Comparison of ENCODE assay signal across 31 cellular contexts in the genomic region with DNA sequence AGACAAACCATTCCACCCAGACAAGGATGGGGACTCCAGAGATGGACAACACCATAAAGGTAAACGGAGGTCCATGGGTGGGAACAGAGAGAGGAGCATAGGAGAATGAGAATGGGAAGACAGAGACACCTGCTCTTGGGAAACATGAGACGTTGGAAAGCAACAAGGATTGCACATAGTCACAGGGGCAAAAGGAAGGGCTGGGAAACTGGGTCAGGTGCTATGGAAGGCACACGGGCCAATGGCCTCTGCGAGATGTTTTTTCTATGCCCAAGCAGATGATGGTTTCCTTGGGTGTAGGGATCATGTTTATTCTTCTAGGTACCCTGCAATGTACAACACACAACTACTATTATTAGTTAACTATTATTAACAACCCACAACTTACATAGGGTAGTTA.
DNase-seq lines count a peak whose midpoint lies in the region; ATAC-seq and TF ChIP-seq lines count a peak whose summit lies in the region.
"Had no signal": no experiment of that assay in that cellular context is flagged by ENCODE, and none has a peak within 500 bp of the region (broad histone marks: within the 10 kb centered on the region; RNA-seq: fewer than 3 reads in every experiment).

No MANE protein-coding gene starts in this region.

- no peak overlapping the region for H3K27ac ChIP-seq in gastrocnemius medialis
- H3K27ac ChIP-seq in A673 (ENCODE audit: low read depth, low read length, poor library complexity, severe bottlenecking) = no peak overlapping the region
- H3K27ac ChIP-seq: 22Rv1, BLaER1, C4-2B had no signal

- peaks cover 19% of the 10 kb centered on the region for H3K36me3 Mint-ChIP-seq in glutamatergic neuron (ENCODE audit: unreplicated experiment)
- H3K36me3 Mint-ChIP-seq: CD14-positive monocyte; CD4-positive, alpha-beta memory T cell; CD4-positive, CD25-positive, alpha-beta regulatory T cell; CD8-positive, alpha-beta memory T cell; CD8-positive, alpha-beta T cell had no signal

- peak; percentile 24 to 78 for ATAC-seq in gastrocnemius medialis
- ATAC-seq: A549; CD8-positive, alpha-beta T cell had no signal

- no peak for DNase-seq in glutamatergic neuron
- DNase-seq in gastrocnemius medialis = no peak
- DNase-seq in activated T-cell treated with anti-CD3 and anti-CD28 coated beads for 4 hours = no peak
- DNase-seq in A673 (ENCODE audit: low spot score) = no peak
- DNase-seq: 8988T; ACHN; AML-193; BE2C; C1 segment of cervical spinal cord; Caco-2; Calu3; CD4-positive, alpha-beta memory T cell; CD4-positive, alpha-beta T cell; CD4-positive, CD25-positive, alpha-beta regulatory T cell; CD8-positive, alpha-beta memory T cell; CD8-positive, alpha-beta T cell; COR-L47; DMS 273 treated with DMSO at 0.1 percent for 48 hours; DMS153; DMS53; DMS79; DMS79 treated with DMSO at 0.1 percent for 48 hours; DND-41; EL had no signal

- H3K4me1 Mint-ChIP-seq in glutamatergic neuron (ENCODE audit: low read depth, unreplicated experiment) = no peaks in the 10 kb centered on the region
- H3K4me1 Mint-ChIP-seq: B cell; CD14-positive monocyte; CD4-positive, alpha-beta memory T cell; CD4-positive, CD25-positive, alpha-beta regulatory T cell; CD8-positive, alpha-beta memory T cell had no signal

- TF ChIP-seq POLR2A in gastrocnemius medialis (IDR thresholded peaks at IDR 0.05) = no peak

- TF ChIP-seq CTCF in glutamatergic neuron (IDR thresholded peaks at IDR 0.05; ENCODE audit: partially characterized antibody, unreplicated experiment) (no peak), gastrocnemius medialis (IDR thresholded peaks at IDR 0.05 in 4 of 5, conservative IDR thresholded peaks at IDR 0.05 in 1 of 5) (no peak), A673 (conservative IDR thresholded peaks at IDR 0.05; ENCODE audit: low read depth, low read length) (no peak)

- no peaks in the 10 kb centered on the region for H3K9me3 Mint-ChIP-seq in glutamatergic neuron (ENCODE audit: unreplicated experiment)
- H3K9me3 Mint-ChIP-seq: CD4-positive, alpha-beta T cell; CD8-positive, alpha-beta T cell had no signal

- intact Hi-C loops in gastrocnemius medialis (cut with DNase I; ENCODE audit: low total_unique reads) (no loop called here), A673 (cut with micrococcal nuclease; ENCODE audit: unreplicated experiment) (no loop called here)

- no peak overlapping the region for H3K4me3 ChIP-seq in gastrocnemius medialis
- H3K4me3 ChIP-seq in A673 (ENCODE audit: low read depth, low read length, poor library complexity, severe bottlenecking) = no peak overlapping the region
- H3K4me3 ChIP-seq: A549; BLaER1; BLaER1 treated with 17β-estradiol and CSF1 and Interleukin-3, amounts not matched to agents 10 nM and 100 nM had no signal

- no peak overlapping the region for H3K27ac Mint-ChIP-seq in glutamatergic neuron (ENCODE audit: unreplicated experiment)
- H3K27ac Mint-ChIP-seq: B cell; CD4-positive, alpha-beta T cell; CD8-positive, alpha-beta memory T cell; CD8-positive, alpha-beta T cell had no signal

- BruUV-seq in A673 (replicated peaks; lab: Mats Ljungman, UMichigan) = no TSS peak

- H3K36me3 ChIP-seq in gastrocnemius medialis (no peaks in the 10 kb centered on the region), A673 (ENCODE audit: insufficient read depth, low read length, poor library complexity, severe bottlenecking) (no peaks in the 10 kb centered on the region)
- H3K36me3 ChIP-seq: BE2C; BLaER1; BLaER1 treated with 17β-estradiol and CSF1 and Interleukin-3, amounts not matched to agents 10 nM and 100 nM had no signal

- in situ Hi-C loops in gastrocnemius medialis (cut with MboI; ENCODE audit: low sequenced_read_pairs in 4 of 4) = no loop called here

- no peaks in the 10 kb centered on the region for H3K9me3 ChIP-seq in gastrocnemius medialis
- H3K9me3 ChIP-seq in A673 (ENCODE audit: low read depth, low read length, poor library complexity, severe bottlenecking) = no peaks in the 10 kb centered on the region
- H3K9me3 ChIP-seq: A549, BE2C, BLaER1, Caco-2 had no signal

- H3K4me3 Mint-ChIP-seq in glutamatergic neuron (ENCODE audit: unreplicated experiment) = peak overlapping the region; percentile 28
- H3K4me3 Mint-ChIP-seq: B cell; CD14-positive monocyte; CD4-positive, alpha-beta memory T cell; CD4-positive, alpha-beta T cell; CD4-positive, CD25-positive, alpha-beta regulatory T cell; CD8-positive, alpha-beta memory T cell; CD8-positive, alpha-beta T cell had no signal

- H3K4me1 ChIP-seq in gastrocnemius medialis (peaks cover 0 to 4% of the 10 kb centered on the region in 2 donors), A673 (ENCODE audit: insufficient read depth, low read length, poor library complexity, severe bottlenecking) (peaks cover 10% of the 10 kb centered on the region)
- H3K4me1 ChIP-seq: BE2C, BLaER1, Caco-2 had no signal

- POLR2A ChIA-PET in A673 (lab: Charles Lee; ENCODE audit: low non-redundant PET) = no interaction called here

- CTCF ChIA-PET in A673 (lab: Charles Lee) = no interaction called here

- peaks cover 7% of the 10 kb centered on the region for H3K27me3 Mint-ChIP-seq in glutamatergic neuron (ENCODE audit: unreplicated experiment)

- H3K27me3 ChIP-seq in gastrocnemius medialis (peaks cover 0 to 2% (median 0%) of the 10 kb centered on the region in 3 donors), A673 (replicated peaks; ENCODE audit: insufficient read depth, low read depth, low read length, poor library complexity) (no peaks in the 10 kb centered on the region)
- H3K27me3 ChIP-seq: BLaER1; BLaER1 treated with 17β-estradiol and CSF1 and Interleukin-3, amounts not matched to agents 10 nM and 100 nM had no signal
